In the genomic region with DNA sequence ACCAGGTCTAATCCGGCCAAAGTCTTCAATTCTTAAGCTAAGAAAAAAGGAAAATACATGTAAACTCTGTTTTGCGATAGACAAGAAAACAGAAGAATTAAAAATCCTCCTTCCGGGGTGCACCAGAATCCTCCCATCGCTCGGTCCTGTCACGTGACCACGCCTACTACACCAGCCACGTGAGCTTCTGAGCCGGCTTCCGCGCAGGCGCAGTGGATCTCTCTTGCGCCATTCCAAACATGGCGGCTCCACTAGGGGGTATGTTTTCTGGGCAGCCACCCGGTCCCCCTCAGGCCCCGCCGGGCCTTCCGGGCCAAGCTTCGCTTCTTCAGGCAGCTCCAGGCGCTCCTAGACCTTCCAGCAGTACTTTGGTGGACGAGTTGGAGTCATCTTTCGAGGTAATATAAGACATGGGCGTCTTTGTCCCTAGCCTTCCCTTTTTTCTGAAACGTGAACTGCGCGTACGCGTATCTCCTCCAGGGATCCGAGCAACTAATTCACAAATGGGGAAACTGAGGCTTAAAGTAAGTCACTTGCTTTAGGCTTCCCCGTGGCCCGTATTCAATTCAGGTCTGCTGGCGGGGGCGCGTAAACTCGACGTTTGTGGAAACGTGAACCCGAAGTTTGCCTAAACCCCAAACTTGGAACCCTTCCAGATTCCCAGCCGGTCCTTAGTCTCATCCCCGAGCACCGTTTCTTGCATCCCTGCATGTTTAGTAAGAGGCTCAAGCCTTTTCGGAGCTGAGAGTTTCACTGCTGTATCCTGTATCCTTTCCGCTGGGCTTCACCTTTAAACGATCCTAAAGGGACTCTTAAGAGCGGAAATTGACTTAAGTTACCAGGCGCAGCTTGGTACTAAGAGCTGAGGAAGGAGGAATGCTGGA, we compare ENCODE assay signal across 8 cellular contexts. TPM values are rescaled to one million over a fixed set of nuclear protein-coding genes. Genes with fewer than 3 reads are reported as not detected.
DNase-seq lines count a peak whose midpoint lies in the region; ATAC-seq, FAIRE-seq and TF ChIP-seq lines count a peak whose summit lies in the region.

A gene with protein sequence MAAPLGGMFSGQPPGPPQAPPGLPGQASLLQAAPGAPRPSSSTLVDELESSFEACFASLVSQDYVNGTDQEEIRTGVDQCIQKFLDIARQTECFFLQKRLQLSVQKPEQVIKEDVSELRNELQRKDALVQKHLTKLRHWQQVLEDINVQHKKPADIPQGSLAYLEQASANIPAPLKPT (plus strand): TSS at position 226 of the 884 bp plus-strand sequence. CDS start 14 bp downstream, at position 240.

- peaks cover 0 to 43% of the 10 kb centered on the region in 2 donors for H3K4me1 ChIP-seq in right atrium auricular region
- peaks cover 46% of the 10 kb centered on the region for H3K4me1 ChIP-seq in psoas muscle

- intact Hi-C loops in psoas muscle (cut with DNase I): loop anchor here in 1 of 2 donors (5.0 kb wide), 2 partner anchors 37 to 198 kb away; a partner anchor contains a TSS

- H3K4me3 Mint-ChIP-seq in T-helper 17 cell: peak within 1 kb of the TSS; percentile 96

- H3K9me3 ChIP-seq in T-helper 17 cell (ENCODE audit: control insufficient read depth, low read length, poor library complexity, severe bottlenecking) (no peaks in the 10 kb centered on the region), right atrium auricular region (no peaks in the 10 kb centered on the region), psoas muscle (no peaks in the 10 kb centered on the region)

- TF ChIP-seq CTCF in GM13977 (IDR thresholded peaks at IDR 0.05; ENCODE audit: extremely low read depth, insufficient read depth, missing control alignments) (no peak), right atrium auricular region (IDR thresholded peaks at IDR 0.05) (peak in 1 of 2 donors; percentile 40), psoas muscle (IDR thresholded peaks at IDR 0.05) (no peak)

- in situ Hi-C loops in GM13977 (cut with MboI; ENCODE audit: low pct_unique_long_range_greater_than_20kb, low sequenced_read_pairs, unreplicated experiment): no loop called here

- H3K27me3 ChIP-seq in right atrium auricular region: no peaks in the 10 kb centered on the region
- H3K27me3 ChIP-seq in psoas muscle (ENCODE audit: insufficient read depth in 3 of 3, low read length in 2 of 3): no peaks in the 10 kb centered on the region

- H3K36me3 ChIP-seq in right atrium auricular region (no peaks in the 10 kb centered on the region), psoas muscle (ENCODE audit: insufficient read depth in 1 of 2, low read depth in 1 of 2) (peaks cover 2 to 13% of the 10 kb centered on the region in 2 donors)

- H3K4me3 ChIP-seq in right atrium auricular region: peak within 1 kb of the TSS; percentile 85 to 94
- H3K4me3 ChIP-seq in psoas muscle: peak within 1 kb of the TSS; percentile 81

- DNase-seq in GM13977 (ENCODE audit: low spot score) (peak; percentile 94), NCI-H1694 treated with DMSO at 0.1 percent for 48 hours (lab: John Stamatoyannopoulos, UW) (peak; percentile 76), T-helper 17 cell (peak; percentile 91 to 92 (median 91)), amygdala (lab: John Stamatoyannopoulos, UW) (peak; percentile 62 to 95 (median 85)), right atrium auricular region (ENCODE audit: low spot score) (peak; percentile 98), psoas muscle (peak; percentile 96 to 98), urothelium cell line (ENCODE audit: low spot score) (peak; percentile 93)

- ATAC-seq in HG02870 (IDR thresholded peaks at IDR 0.05; ENCODE audit: unreplicated experiment) (peak; percentile 85), T-helper 17 cell (peak; percentile 95), psoas muscle (peak; percentile 88 to 96 (median 92))

- H3K36me3 Mint-ChIP-seq in T-helper 17 cell (ENCODE audit: low read depth): peaks cover 4% of the 10 kb centered on the region

- peak within 1 kb of the TSS; percentile 98 for H3K27ac Mint-ChIP-seq in T-helper 17 cell

- 0 to 1% (median 0%) methylated on average over 46 of the region's 46 CpGs for WGBS in psoas muscle, 3 donors

- H3K27me3 Mint-ChIP-seq in T-helper 17 cell: no peaks in the 10 kb centered on the region

- peak within 1 kb of the TSS; percentile 83 to 88 for H3K27ac ChIP-seq in right atrium auricular region
- H3K27ac ChIP-seq in psoas muscle: peak within 1 kb of the TSS; percentile 90

- H3K4me1 Mint-ChIP-seq in T-helper 17 cell: peaks cover 25% of the 10 kb centered on the region

- FAIRE-seq in urothelium cell line (lab: Jason Lieb, UNC): no peak

RNA-seq across cellular contexts. Expression of the gene that starts here (rescaled TPM):
- 10 to 100 TPM; 40.8 to 55.5 TPM for total RNA-seq in T-helper 17 cell
- 1 to 10 TPM; 5.1 to 5.9 TPM for total RNA-seq in right atrium auricular region
- 10 to 100 TPM; 27.2 to 58.3 (median 44.0) TPM for total RNA-seq in psoas muscle
- 10 to 100 TPM; 30.7 to 51.5 (median 33.0) TPM for polyA plus RNA-seq in psoas muscle

Comparison
In these comparisons a context has a peak if more than half of its experiments do, and no peak if none do; other contexts are left out.
1. Peak in every context shown above with its lines: DNase-seq, ATAC-seq, H3K4me3 ChIP-seq and H3K27ac ChIP-seq.
2. RNA of the gene that starts here (total RNA-seq): 40.8 to 55.5 TPM in T-helper 17 cell and 27.2 to 58.3 TPM in psoas muscle; 5.1 to 5.9 TPM in right atrium auricular region; every median in the first group is over 4 times any median in the second.